Comparison of ENCODE assay signal across 8 cellular contexts in the genomic region with DNA sequence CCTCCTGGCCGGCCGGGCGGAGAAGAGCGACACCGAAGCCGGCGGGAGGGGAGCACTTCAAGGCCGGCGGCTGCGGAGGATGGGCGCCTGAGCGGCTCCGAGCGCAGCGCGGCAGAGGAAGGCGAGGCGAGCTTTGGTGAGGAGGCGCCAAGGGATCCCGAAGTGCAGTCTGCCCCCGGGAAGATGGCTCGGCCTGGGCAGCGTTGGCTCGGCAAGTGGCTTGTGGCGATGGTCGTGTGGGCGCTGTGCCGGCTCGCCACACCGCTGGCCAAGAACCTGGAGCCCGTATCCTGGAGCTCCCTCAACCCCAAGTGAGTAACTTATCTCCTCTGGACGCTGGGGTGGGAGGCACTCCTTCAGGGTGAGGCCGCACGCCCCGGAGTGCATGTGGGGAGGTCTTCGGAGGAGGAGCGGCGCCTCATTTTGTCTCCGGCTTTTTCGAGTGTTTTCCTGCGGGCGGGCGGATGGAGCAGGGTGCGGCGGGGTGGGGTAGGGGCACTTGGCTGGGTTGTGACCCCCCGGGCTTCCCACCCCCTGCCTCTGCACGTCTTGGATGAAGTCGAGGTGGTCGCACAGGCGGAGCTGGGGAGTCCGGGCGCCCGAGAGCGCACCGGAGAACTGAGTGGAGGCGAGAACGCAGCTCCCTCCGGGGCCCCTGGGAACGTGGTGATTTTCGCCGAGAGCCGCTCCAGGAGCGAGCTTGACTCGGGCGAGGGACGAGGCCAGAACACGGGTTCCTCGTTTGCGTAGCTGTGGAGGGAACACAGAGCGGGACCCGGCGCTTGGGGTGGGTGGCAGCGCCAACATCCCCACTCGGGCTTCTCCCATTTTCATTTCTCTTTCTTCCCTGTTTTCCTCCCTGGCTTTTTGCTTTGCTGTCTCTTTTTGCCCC. TPM values are rescaled to one million over a fixed set of nuclear protein-coding genes. Genes with fewer than 3 reads are reported as not detected.
A peak's percentile ranks its signal among the peaks of the same experiment; 100 is the strongest.
DNase-seq lines count a peak whose midpoint lies in the region; ATAC-seq and TF ChIP-seq lines count a peak whose summit lies in the region.

No MANE protein-coding gene starts in this region.

- H3K79me2 ChIP-seq in Loucy (ENCODE audit: insufficient read depth, low read length), result no peaks in the 10 kb centered on the region

- H4K20me1 ChIP-seq in Loucy (ENCODE audit: insufficient read depth, low read length, poor library complexity, severe bottlenecking), result no peaks in the 10 kb centered on the region

- H2AFZ ChIP-seq in Loucy (ENCODE audit: low read length), result peak overlapping the region; percentile 30

- CTCF ChIA-PET in CD8-positive, alpha-beta T cell (lab: Charles Lee), result interaction anchor here (1.1 to 6.9 kb wide), 2 partner anchors 10 to 392 kb away, joined by 7 to 111 read pairs; no protein-coding TSS in a partner anchor

- no peak overlapping the region for H3K27ac Mint-ChIP-seq in CD8-positive, alpha-beta T cell

- H3K27me3 ChIP-seq in CD8-positive, alpha-beta T cell (ENCODE audit: insufficient read depth, low read length), result no peaks in the 10 kb centered on the region
- no peaks in the 10 kb centered on the region for H3K27me3 ChIP-seq in Loucy (ENCODE audit: insufficient read depth, low read length, poor library complexity, severe bottlenecking)
- peaks cover 95% of the 10 kb centered on the region for H3K27me3 ChIP-seq in iPS-20b (ENCODE audit: insufficient read depth, low read length)
- peaks cover 0 to 25% (median 5%) of the 10 kb centered on the region in 7 donors for H3K27me3 ChIP-seq in spleen (replicated peaks in 1 of 7)

- H3K4me1 Mint-ChIP-seq in CD8-positive, alpha-beta T cell (ENCODE audit: low read depth), result peaks cover 19% of the 10 kb centered on the region

- H3K4me3 Mint-ChIP-seq in CD8-positive, alpha-beta T cell, result peak overlapping the region; percentile 89

- peak in 2 of 7 experiments; percentile 13 to 49 for DNase-seq in CD8-positive, alpha-beta T cell
- DNase-seq in astrocyte of the hippocampus (ENCODE audit: low read depth, low spot score) (peak; percentile 57), spleen (no peak)

- no peaks in the 10 kb centered on the region for H3K9me3 Mint-ChIP-seq in CD8-positive, alpha-beta T cell

- peak overlapping the region; percentile 74 for H3K4me3 ChIP-seq in CD8-positive, alpha-beta T cell (ENCODE audit: low read depth, low read length)
- H3K4me3 ChIP-seq in Loucy (ENCODE audit: low read length, poor library complexity, severe bottlenecking), result peak overlapping the region; percentile 74
- H3K4me3 ChIP-seq in iPS-20b (ENCODE audit: low read length), result peak overlapping the region; percentile 72; the same call in 1 of the 2 replicates
- H3K4me3 ChIP-seq in spleen, result peak overlapping the region; percentile 40 to 82 (median 62)

- H3K4me2 ChIP-seq in Loucy (ENCODE audit: low read depth, low read length, poor library complexity, severe bottlenecking), result peak overlapping the region; percentile 66

- H3K27ac ChIP-seq in CD8-positive, alpha-beta T cell (ENCODE audit: low read depth, low read length), result no peak overlapping the region
- H3K27ac ChIP-seq in iPS-20b (ENCODE audit: low read length) (no peak overlapping the region), spleen (peak overlapping the region in 7 of 8 donors; percentile 64 to 85 (median 81))

- POLR2A ChIA-PET in CD8-positive, alpha-beta T cell (lab: Charles Lee), result interaction anchor here (1.3 to 1.5 kb wide), 2 partner anchors 7 to 335 kb away, joined by 4 to 7 read pairs; partner anchors contain the start of gene PJA1

- no peaks in the 10 kb centered on the region for H3K36me3 Mint-ChIP-seq in CD8-positive, alpha-beta T cell

- H3K9ac ChIP-seq in Loucy (ENCODE audit: low read depth, low read length, poor library complexity, severe bottlenecking), result peak overlapping the region; percentile 48
- no peak overlapping the region for H3K9ac ChIP-seq in iPS-20b (ENCODE audit: low read depth, low read length)

- no peak for TF ChIP-seq CTCF in CD8-positive, alpha-beta T cell (IDR thresholded peaks at IDR 0.05)
- TF ChIP-seq CTCF in Loucy (conservative IDR thresholded peaks at IDR 0.05; ENCODE audit: low read length) (no peak), spleen (IDR thresholded peaks at IDR 0.05 in 8 of 11, conservative IDR thresholded peaks at IDR 0.05 in 3 of 11) (no peak)

- ATAC-seq in CD8-positive, alpha-beta T cell, result no peak
- ATAC-seq in GM19455 (IDR thresholded peaks at IDR 0.05; ENCODE audit: unreplicated experiment) (no peak), HG02973 (IDR thresholded peaks at IDR 0.05; ENCODE audit: unreplicated experiment) (no peak), HG03196 (IDR thresholded peaks at IDR 0.05; ENCODE audit: unreplicated experiment) (no peak)

- no peaks in the 10 kb centered on the region for H3K9me2 ChIP-seq in Loucy (replicated peaks; ENCODE audit: low read depth, low read length)

- TF ChIP-seq POLR2A in spleen (IDR thresholded peaks at IDR 0.05), result no peak

- 0 to 40% (median 1%) methylated on average over 1 to 74 of the region's 74 CpGs for WGBS in spleen, 5 donors

- no peaks in the 10 kb centered on the region for H3K27me3 Mint-ChIP-seq in CD8-positive, alpha-beta T cell (ENCODE audit: low read depth)

- intact Hi-C loops in CD8-positive, alpha-beta T cell (cut with DNase I, micrococcal nuclease), result loop anchor here (2.0 to 10.0 kb wide), 7 partner anchors 318 to 1305 kb away; partner anchors contain the start of genes IGBP1 (in 1 of the 2) and PJA1 (in 1 of the 2)
- intact Hi-C loops in spleen (cut with DNase I; ENCODE audit: low total_unique reads), result loop anchor here (5.0 kb wide), 1 partner anchor 392 kb away; no protein-coding TSS in a partner anchor

- H3K4me1 ChIP-seq in CD8-positive, alpha-beta T cell (ENCODE audit: insufficient read depth, low read length), result peaks cover 6% of the 10 kb centered on the region
- H3K4me1 ChIP-seq in Loucy (ENCODE audit: insufficient read depth, low read length, poor library complexity, severe bottlenecking) (peaks cover 6% of the 10 kb centered on the region), iPS-20b (ENCODE audit: insufficient read depth, low read length) (peaks cover 6% of the 10 kb centered on the region; the same call in 1 of the 2 replicates), spleen (peaks cover 0 to 58% (median 13%) of the 10 kb centered on the region in 6 donors)

- H3K36me3 ChIP-seq in CD8-positive, alpha-beta T cell (ENCODE audit: insufficient read depth, low read length), result no peaks in the 10 kb centered on the region
- H3K36me3 ChIP-seq in Loucy (ENCODE audit: insufficient read depth, low read length) (no peaks in the 10 kb centered on the region), iPS-20b (ENCODE audit: insufficient read depth, low read depth, low read length) (no peaks in the 10 kb centered on the region), spleen (no peaks in the 10 kb centered on the region)

- H3F3A ChIP-seq in Loucy (ENCODE audit: low read depth), result no peaks in the 10 kb centered on the region

- H3K9me3 ChIP-seq in CD8-positive, alpha-beta T cell (ENCODE audit: low read length), result no peaks in the 10 kb centered on the region
- H3K9me3 ChIP-seq in Loucy (ENCODE audit: insufficient read depth, low read depth, low read length), result no peaks in the 10 kb centered on the region
- no peaks in the 10 kb centered on the region for H3K9me3 ChIP-seq in iPS-20b (ENCODE audit: insufficient read depth, low read depth, low read length)
- no peaks in the 10 kb centered on the region for H3K9me3 ChIP-seq in spleen

RNA-seq across cellular contexts. Expression of gene EFNB1, which starts 1.0 kb away (rescaled TPM):
- 1 to 10 TPM; 4.3 to 4.9 TPM for total RNA-seq in CD8-positive, alpha-beta T cell
- 10 to 100 TPM; 22.0 to 48.7 (median 38.5) TPM for total RNA-seq in spleen
- 10 to 100 TPM in 1 of 3 donors, 1 to 10 TPM in 2; 4.8 to 15.3 (median 7.2) TPM for polyA plus RNA-seq in spleen

Comparison
In these comparisons a context has a peak if more than half of its experiments do, and no peak if none do; other contexts are left out.
1. H3K27ac ChIP-seq: peak in spleen (7 of 8); none in CD8-positive, alpha-beta T cell (single experiment) and iPS-20b (single experiment).
2. Peak in every context shown above with its lines, with median percentiles within 50 percentile points of each other: H3K4me3 ChIP-seq.